ENCODE assay signal across 24 cellular contexts in the genomic region with DNA sequence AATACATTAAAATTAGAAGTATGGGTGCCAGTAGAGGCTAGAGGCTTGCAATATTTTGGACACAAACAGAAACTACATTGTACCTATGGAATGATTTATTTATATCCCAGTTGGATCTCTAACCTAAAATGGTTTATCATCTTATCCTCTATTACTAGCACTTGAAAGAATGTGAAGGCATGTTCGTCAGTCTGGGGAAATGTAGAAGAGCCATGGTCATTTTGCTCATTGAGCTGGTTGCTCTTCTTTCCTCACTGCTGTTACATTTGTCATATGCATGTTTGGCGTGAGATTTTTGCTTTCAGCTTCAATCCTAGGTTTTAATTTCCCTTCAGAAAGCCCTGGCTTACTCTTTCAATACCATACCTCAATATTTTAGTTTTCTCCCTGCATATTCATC.
"Had no signal": no experiment of that assay in that cellular context is flagged by ENCODE, and none has a peak within 500 bp of the region (broad histone marks: within the 10 kb centered on the region; RNA-seq: fewer than 3 reads in every experiment).

No MANE protein-coding gene starts in this region.

- H3K27ac ChIP-seq: body of pancreas, dorsolateral prefrontal cortex, neural progenitor cell, right lobe of liver, thyroid gland had no signal

- H2AFZ ChIP-seq: neural progenitor cell had no signal

- H3K9ac ChIP-seq: neural progenitor cell had no signal

- H3K27me3 ChIP-seq: body of pancreas, dorsolateral prefrontal cortex, neural progenitor cell, right lobe of liver, thyroid gland had no signal

- H3K36me3 ChIP-seq: neural progenitor cell, right lobe of liver, thyroid gland had no signal

- H3K9me3 ChIP-seq: body of pancreas, right lobe of liver, thyroid gland had no signal

- H3K4me2 ChIP-seq: neural progenitor cell had no signal

- DNase-seq: activated B cell treated with CpG ODN at 0.5 μM for 24 hours; activated CD4-positive, alpha-beta T cell treated with anti-CD3 and anti-CD28 coated beads, Interleukin-2, amount 50 U/mL, for 4 hours; activated effector memory CD4-positive, alpha-beta T cell treated with Interleukin-2 at 50 U/mL for 16 hours; activated naive CD4-positive, alpha-beta T cell treated with Interleukin-2 at 50 U/mL for 16 hours; body of pancreas; cerebellar nuclear complex; dorsolateral prefrontal cortex; effector memory CD4-positive, alpha-beta T cell; erythroblast; head of caudate nucleus; mesendoderm; natural killer cell; occipital lobe; right lobe of liver; small intestine; stimulated activated CD4-positive, alpha-beta T cell treated with anti-CD3 and anti-CD28 coated beads, Interleukin-4, amount 100 ng/mL, for 4 hours; stimulated activated CD8-positive, alpha-beta memory T cell treated with anti-CD3 and anti-CD28 coated beads, Interleukin-4, amount 100 ng/mL, for 48 hours; stimulated activated naive CD8-positive, alpha-beta T cell treated with anti-CD3 and anti-CD28 coated beads, Interleukin-15, amount 100 ng/mL, for 72 hours; substantia nigra; T-helper 17 cell; thyroid gland had no signal

- H3K4me1 ChIP-seq: body of pancreas, neural progenitor cell, right lobe of liver, thyroid gland had no signal

- ATAC-seq: body of pancreas; natural killer cell; right lobe of liver; stimulated activated naive CD8-positive, alpha-beta T cell treated with anti-CD3 and anti-CD28 coated beads, Interleukin-15, amount 100 ng/mL, for 72 hours; T-helper 17 cell had no signal

- H3K4me3 ChIP-seq: body of pancreas, coronary artery, dorsolateral prefrontal cortex, lung, neural progenitor cell, right lobe of liver, thyroid gland had no signal
